ENCODE assay signal across 10 cellular contexts in genomic region chr7:158740013-158740656, GRCh38.
DNase-seq lines count a peak whose midpoint lies in the region; ATAC-seq, FAIRE-seq and TF ChIP-seq lines count a peak whose summit lies in the region.
"Had no signal": no experiment of that assay in that cellular context is flagged by ENCODE, and none has a peak within 500 bp of the region (broad histone marks: within the 10 kb centered on the region; RNA-seq: fewer than 3 reads in every experiment).

No MANE protein-coding gene starts in this region.

- TF ChIP-seq CTCF in fibroblast of mammary gland (conservative IDR thresholded peaks at IDR 0.05; ENCODE audit: control insufficient read depth, insufficient read depth, low read depth, low read length), result no peak

- H3K4me1 ChIP-seq in rectal smooth muscle tissue (ENCODE audit: control insufficient read depth, insufficient read depth, low read length), result peaks cover 21% of the 10 kb centered on the region

- H3K36me3 ChIP-seq in rectal smooth muscle tissue (ENCODE audit: control insufficient read depth, insufficient read depth, low read length), result peaks cover 16% of the 10 kb centered on the region

- DNase-seq in H54 (ENCODE audit: insufficient read length, low spot score) (peak; percentile 53), SKM-1 (lab: John Stamatoyannopoulos, UW; ENCODE audit: unreplicated experiment) (peak; percentile 14), fibroblast of mammary gland (ENCODE audit: low read depth) (peak; percentile 94)
- DNase-seq in stimulated activated CD4-positive, alpha-beta T cell treated with anti-CD3 and anti-CD28 coated beads, Interleukin-2, amount 100 ng/mL, for 48 hours, result no peak
- DNase-seq: cortex of kidney; stimulated activated CD4-positive, alpha-beta T cell treated with anti-CD3 and anti-CD28 coated beads, Interleukin-4, amount 100 ng/mL, for 1 hour had no signal

- TF ChIP-seq POLR2A in H54 (IDR thresholded peaks at IDR 0.05; ENCODE audit: low read depth, low read length), result no peak

- FAIRE-seq in H54 (lab: Jason Lieb, UNC), result peak; percentile 27

- peak overlapping the region; percentile 83 for H3K27ac ChIP-seq in rectal smooth muscle tissue (ENCODE audit: low read depth, low read length)

- no peak overlapping the region for H3K9ac ChIP-seq in rectal smooth muscle tissue (ENCODE audit: low read length)

- H3K4me3 ChIP-seq in fibroblast of mammary gland (ENCODE audit: control insufficient read depth, low read depth, low read length) (no peak overlapping the region), rectal smooth muscle tissue (ENCODE audit: low read length) (peak overlapping the region; percentile 40)

- H3K27me3 ChIP-seq in rectal smooth muscle tissue (ENCODE audit: control insufficient read depth, insufficient read depth, low read length), result no peaks in the 10 kb centered on the region

- no peak for ATAC-seq in HG03135 (IDR thresholded peaks at IDR 0.05; ENCODE audit: unreplicated experiment)
- no peak for ATAC-seq in activated CD4-positive, CD25-positive, alpha-beta regulatory T cell treated with anti-CD3 and anti-CD28 coated beads, Interleukin-2, amount 50 U/mL, for 24 hours
- ATAC-seq in HG02610 (IDR thresholded peaks at IDR 0.05; ENCODE audit: unreplicated experiment), result no peak

Comparison
In these comparisons a context has a peak if more than half of its experiments do, and no peak if none do; other contexts are left out.
1. DNase-seq: peak in H54 (single experiment), SKM-1 (single experiment) and fibroblast of mammary gland (single experiment); none in stimulated activated CD4-positive, alpha-beta T cell treated with anti-CD3 and anti-CD28 coated beads, Interleukin-2, amount 100 ng/mL, for 48 hours (0 of 2).